8 cellular contexts compared by ENCODE assay signal in the genomic region with DNA sequence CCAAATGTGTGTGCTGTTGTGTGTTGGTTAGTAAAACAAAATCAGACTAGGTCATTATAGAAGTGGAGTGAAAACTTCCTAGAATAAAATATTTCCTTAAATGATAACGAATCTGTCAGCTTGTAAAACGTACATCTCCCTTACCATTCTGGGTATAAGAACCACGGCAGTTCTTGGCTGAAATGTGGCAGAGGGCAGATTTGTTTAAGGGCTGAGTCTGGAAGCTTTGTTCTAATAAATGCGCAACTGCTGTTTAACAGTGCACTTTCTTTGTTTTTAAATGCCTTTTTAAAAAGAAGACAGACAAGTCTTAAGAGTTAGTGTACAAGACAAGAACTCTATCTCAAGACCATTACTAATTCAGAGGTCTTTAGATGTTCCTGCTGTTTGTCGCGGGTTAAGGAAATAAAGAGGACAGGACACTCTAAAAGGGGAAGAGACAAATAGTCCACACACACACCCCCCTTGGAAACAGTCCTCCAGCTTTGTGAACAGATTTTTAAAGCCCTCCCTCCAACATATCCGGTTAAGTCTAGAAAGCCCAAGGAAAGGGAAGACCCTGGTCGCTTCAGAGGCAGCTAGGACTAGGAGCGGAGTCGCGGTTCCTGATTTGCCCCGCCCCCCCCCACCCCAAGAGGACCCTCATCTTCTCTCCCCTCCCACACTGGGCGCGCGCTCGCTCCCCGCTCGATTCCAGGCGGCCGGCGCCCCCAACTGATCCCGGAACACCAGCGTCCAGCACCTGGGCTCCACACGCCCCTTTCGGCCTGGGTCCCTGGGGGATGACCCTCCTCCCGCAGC. TPM values are rescaled to one million over a fixed set of nuclear protein-coding genes. Genes with fewer than 3 reads are reported as not detected.
DNase-seq lines count a peak whose midpoint lies in the region; ATAC-seq and TF ChIP-seq lines count a peak whose summit lies in the region.

No MANE protein-coding gene starts in this region.

- WGBS in liver: under 1% methylated on average over 26 of the region's 26 CpGs

- H3K27ac ChIP-seq in KOPT-K1 (ENCODE audit: low read depth, low read length, poor library complexity, severe bottlenecking) (peak overlapping the region; percentile 94), dorsolateral prefrontal cortex (peak overlapping the region; percentile 36 to 99 (median 93)), liver (ENCODE audit: low read depth in 1 of 2, low read length in 2 of 2) (peak overlapping the region; percentile 88 to 94), temporal lobe (ENCODE audit: low read depth, low read length) (peak overlapping the region; percentile 65)

- H3K4me3 ChIP-seq in dorsolateral prefrontal cortex (peak overlapping the region; percentile 62 to 100 (median 94)), liver (ENCODE audit: low read depth in 1 of 3, low read length in 3 of 3) (peak overlapping the region; percentile 89 to 96 (median 91))

- ATAC-seq in GM21526 (IDR thresholded peaks at IDR 0.05; ENCODE audit: low FRiP score, unreplicated experiment) (peak; percentile 15), SK-N-SH treated with all-trans-retinoic acid at 6 μM for 48 hours (peak; percentile 52)

- H3K9ac ChIP-seq in liver (ENCODE audit: low read depth in 1 of 2, low read length in 2 of 2): peak overlapping the region; percentile 75 to 91

- TF ChIP-seq CTCF in dorsolateral prefrontal cortex (IDR thresholded peaks at IDR 0.05 in 54 of 56, conservative IDR thresholded peaks at IDR 0.05 in 2 of 56; ENCODE audit: low read depth in 1 of 56, partially characterized antibody in 56 of 56) (no peak), liver (IDR thresholded peaks at IDR 0.05; ENCODE audit: low read depth, low read length, missing input control) (no peak)

- H3K4me1 ChIP-seq in liver (ENCODE audit: control insufficient read depth in 4 of 4, insufficient read depth in 4 of 4, low read length in 3 of 4): peaks cover 2 to 12% (median 7%) of the 10 kb centered on the region in 4 donors

- H3K36me3 ChIP-seq in KOPT-K1 (ENCODE audit: insufficient read depth, low read length) (peaks cover 28% of the 10 kb centered on the region), liver (ENCODE audit: control insufficient read depth in 4 of 4, insufficient read depth in 3 of 4, low read depth in 1 of 4, low read length in 3 of 4) (peaks cover 0 to 6% (median 3%) of the 10 kb centered on the region in 4 donors)

- DNase-seq in DMS79 treated with DMSO at 0.1 percent for 48 hours (lab: John Stamatoyannopoulos, UW) (peak; percentile 68), dorsolateral prefrontal cortex (peak in 6 of 10 donors; percentile 18 to 45 (median 29)), retina (no peak)

- intact Hi-C loops in dorsolateral prefrontal cortex (cut with DNase I): loop anchor here (2.0 to 10.0 kb wide), 3 partner anchors 34 to 244 kb away; a partner anchor contains a TSS

- H3K9me3 ChIP-seq in KOPT-K1 (ENCODE audit: insufficient read depth, low read length, poor library complexity, severe bottlenecking): no peaks in the 10 kb centered on the region
- H3K9me3 ChIP-seq in liver (ENCODE audit: control insufficient read depth in 4 of 4, low read length in 3 of 4): no peaks in the 10 kb centered on the region

- no peak for TF ChIP-seq RAD21 in liver (IDR thresholded peaks at IDR 0.05)

- no peaks in the 10 kb centered on the region for H3K27me3 ChIP-seq in dorsolateral prefrontal cortex
- H3K27me3 ChIP-seq in liver (ENCODE audit: control insufficient read depth in 4 of 4, insufficient read depth in 4 of 4, low read length in 3 of 4): no peaks in the 10 kb centered on the region

TF ChIP-seq in SK-N-SH treated with all-trans-retinoic acid at 6 μM for 48 hours, 23 proteins besides CTCF, POLR2A, EP300 and RAD21:
- TF ChIP-seq ESRRG (CRISPR knock-in tag; IDR thresholded peaks at IDR 0.05) (no peak), PPARA (CRISPR knock-in tag; IDR thresholded peaks at IDR 0.05; ENCODE audit: borderline replicate concordance) (no peak), TCF4 (CRISPR knock-in tag; IDR thresholded peaks at IDR 0.05; ENCODE audit: borderline replicate concordance) (no peak), ZFP3 (CRISPR knock-in tag; IDR thresholded peaks at IDR 0.05) (no peak)
- TF ChIP-seq, protein P1, sequence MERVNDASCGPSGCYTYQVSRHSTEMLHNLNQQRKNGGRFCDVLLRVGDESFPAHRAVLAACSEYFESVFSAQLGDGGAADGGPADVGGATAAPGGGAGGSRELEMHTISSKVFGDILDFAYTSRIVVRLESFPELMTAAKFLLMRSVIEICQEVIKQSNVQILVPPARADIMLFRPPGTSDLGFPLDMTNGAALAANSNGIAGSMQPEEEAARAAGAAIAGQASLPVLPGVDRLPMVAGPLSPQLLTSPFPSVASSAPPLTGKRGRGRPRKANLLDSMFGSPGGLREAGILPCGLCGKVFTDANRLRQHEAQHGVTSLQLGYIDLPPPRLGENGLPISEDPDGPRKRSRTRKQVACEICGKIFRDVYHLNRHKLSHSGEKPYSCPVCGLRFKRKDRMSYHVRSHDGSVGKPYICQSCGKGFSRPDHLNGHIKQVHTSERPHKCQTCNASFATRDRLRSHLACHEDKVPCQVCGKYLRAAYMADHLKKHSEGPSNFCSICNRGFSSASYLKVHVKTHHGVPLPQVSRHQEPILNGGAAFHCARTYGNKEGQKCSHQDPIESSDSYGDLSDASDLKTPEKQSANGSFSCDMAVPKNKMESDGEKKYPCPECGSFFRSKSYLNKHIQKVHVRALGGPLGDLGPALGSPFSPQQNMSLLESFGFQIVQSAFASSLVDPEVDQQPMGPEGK (CRISPR knock-in tag; IDR thresholded peaks at IDR 0.05; ENCODE audit: borderline replicate concordance): no peak
TF ChIP-seq in SK-N-SH treated with all-trans-retinoic acid at 6 μM for 48 hours: peak in this region for 0.

TF ChIP-seq in liver, 16 proteins besides CTCF, POLR2A, EP300 and RAD21:
- TF ChIP-seq YY1 (IDR thresholded peaks at IDR 0.05): no peak
- TF ChIP-seq, protein P2, sequence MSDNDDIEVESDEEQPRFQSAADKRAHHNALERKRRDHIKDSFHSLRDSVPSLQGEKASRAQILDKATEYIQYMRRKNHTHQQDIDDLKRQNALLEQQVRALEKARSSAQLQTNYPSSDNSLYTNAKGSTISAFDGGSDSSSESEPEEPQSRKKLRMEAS (IDR thresholded peaks at IDR 0.05): peak; percentile 9
TF ChIP-seq in liver: peak in this region for 1.

RNA-seq across cellular contexts. Expression of a gene that starts 0.6 kb away (rescaled TPM):
- total RNA-seq in dorsolateral prefrontal cortex (10 to 100 TPM; 40.6 to 67.2 (median 51.6) TPM), liver (10 to 100 TPM; 17.8 to 20.5 TPM), temporal lobe (43.3 TPM)
- 10 to 100 TPM in 1 of 2 donors, 1 to 10 TPM in 1; 6.5 to 13.9 TPM for polyA plus RNA-seq in liver

RNA-seq across cellular contexts. Expression of a gene that starts 34.7 kb away (rescaled TPM):
- 10 to 100 TPM; 12.7 to 29.4 (median 20.7) TPM for total RNA-seq in dorsolateral prefrontal cortex
- 10 to 100 TPM; 13.9 to 14.1 TPM for total RNA-seq in liver
- polyA plus RNA-seq in liver: 1 to 10 TPM; 4.6 to 9.4 TPM
- total RNA-seq in temporal lobe: 21.4 TPM
